ENCODE assay signal across 1 cellular context in the genomic region with DNA sequence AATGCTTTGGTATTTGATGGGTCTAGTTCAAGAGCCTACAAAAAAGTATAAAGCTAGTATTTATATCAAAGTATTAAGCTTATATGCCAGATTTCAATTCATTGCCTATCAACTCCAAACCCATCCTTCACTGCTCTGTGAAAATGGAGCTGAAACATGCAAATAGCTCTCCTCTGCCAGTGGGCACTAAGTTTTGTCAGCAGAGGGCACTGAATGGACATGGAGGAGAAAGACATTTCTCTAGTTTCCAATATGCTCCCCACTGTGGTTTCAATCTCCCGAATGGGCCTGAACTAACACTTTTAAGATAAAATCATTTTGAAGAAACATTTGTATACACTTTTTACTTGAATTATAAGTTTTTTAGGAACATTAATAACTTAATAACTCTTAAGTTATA.
TF ChIP-seq lines count a peak whose summit lies in the region.

No MANE protein-coding gene starts in this region.

TF ChIP-seq in GM23338, 12 proteins besides CTCF, POLR2A, EP300 and RAD21 (continued from another document):
- TF ChIP-seq ZNF462 (CRISPR knock-in tag; IDR thresholded peaks at IDR 0.05): no peak
- TF ChIP-seq STAT1 (IDR thresholded peaks at IDR 0.05; ENCODE audit: unreplicated experiment): no peak
- no peak for TF ChIP-seq CREB1 (CRISPR knock-in tag; IDR thresholded peaks at IDR 0.05; ENCODE audit: low read depth)
- TF ChIP-seq JUNB (IDR thresholded peaks at IDR 0.05; ENCODE audit: unreplicated experiment): no peak
- TF ChIP-seq REST (IDR thresholded peaks at IDR 0.05; ENCODE audit: unreplicated experiment): no peak
- no peak for TF ChIP-seq ZNF114 (CRISPR knock-in tag; IDR thresholded peaks at IDR 0.05)
